ENCODE assay signal across 9 cellular contexts in the genomic region with DNA sequence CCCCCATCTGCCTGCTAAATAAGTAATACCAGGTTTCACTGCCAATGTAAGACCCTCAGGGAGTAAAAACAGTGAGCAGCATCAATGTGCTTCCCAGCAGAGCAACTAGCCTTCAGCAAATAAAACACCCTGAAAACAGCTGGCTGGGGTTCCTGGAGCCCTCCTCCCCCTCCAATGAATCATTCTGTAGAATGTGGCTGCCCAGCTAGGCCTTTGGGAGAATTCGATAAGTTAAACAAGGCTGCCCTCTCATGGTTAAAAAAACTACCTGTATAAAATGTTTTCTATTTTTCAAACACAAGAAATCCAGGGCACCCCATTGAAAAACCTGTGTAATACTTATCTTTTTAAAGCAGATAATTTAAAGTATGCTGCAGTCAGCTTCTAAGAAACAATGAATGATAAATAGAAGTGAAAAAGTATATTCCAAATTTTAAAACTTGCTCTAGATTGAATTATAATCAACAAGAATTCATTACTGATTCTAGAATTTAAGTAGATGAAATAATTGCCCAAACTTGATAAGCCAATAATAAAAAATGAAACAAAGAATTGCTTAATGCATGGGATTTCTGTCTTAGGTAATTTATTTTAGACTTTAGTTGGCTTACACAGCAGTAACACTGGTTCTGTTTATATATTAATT. TPM values are rescaled to one million over a fixed set of nuclear protein-coding genes. Genes with fewer than 3 reads are reported as not detected.
DNase-seq lines count a peak whose midpoint lies in the region; ATAC-seq, FAIRE-seq and TF ChIP-seq lines count a peak whose summit lies in the region.
"Had no signal": no experiment of that assay in that cellular context is flagged by ENCODE, and none has a peak within 500 bp of the region (broad histone marks: within the 10 kb centered on the region; RNA-seq: fewer than 3 reads in every experiment).

No MANE protein-coding gene starts in this region.

- ATAC-seq in GM21367 (IDR thresholded peaks at IDR 0.05; ENCODE audit: unreplicated experiment) = no peak
- ATAC-seq in naive thymus-derived CD4-positive, alpha-beta T cell = no peak

- no peak for TF ChIP-seq CTCF in CD14-positive monocyte (IDR thresholded peaks at IDR 0.05)

- H3K4me1 ChIP-seq in naive thymus-derived CD4-positive, alpha-beta T cell (ENCODE audit: control insufficient read depth in 2 of 2, insufficient read depth in 2 of 2, low read length in 2 of 2) = no peaks in the 10 kb centered on the region

- peak; percentile 80 for FAIRE-seq in H54 (lab: Jason Lieb, UNC)

- H3K27me3 ChIP-seq in naive thymus-derived CD4-positive, alpha-beta T cell (ENCODE audit: control insufficient read depth in 2 of 2, insufficient read depth in 2 of 2, low read length in 2 of 2) = no peaks in the 10 kb centered on the region

- H3K4me1 Mint-ChIP-seq in CD14-positive monocyte = no peaks in the 10 kb centered on the region
- peaks cover 0 to 2% (median 0%) of the 10 kb centered on the region in 7 donors for H3K4me1 Mint-ChIP-seq in naive thymus-derived CD4-positive, alpha-beta T cell

- no peaks in the 10 kb centered on the region for H3K9me3 Mint-ChIP-seq in CD14-positive monocyte
- no peaks in the 10 kb centered on the region for H3K9me3 Mint-ChIP-seq in naive thymus-derived CD4-positive, alpha-beta T cell

- H3K4me3 Mint-ChIP-seq in CD14-positive monocyte = no peak overlapping the region
- no peak overlapping the region for H3K4me3 Mint-ChIP-seq in naive thymus-derived CD4-positive, alpha-beta T cell

- H3K27ac Mint-ChIP-seq in CD14-positive monocyte = no peak overlapping the region
- no peak overlapping the region for H3K27ac Mint-ChIP-seq in naive thymus-derived CD4-positive, alpha-beta T cell

- H3K36me3 ChIP-seq in naive thymus-derived CD4-positive, alpha-beta T cell (ENCODE audit: control insufficient read depth in 2 of 3, insufficient read depth in 3 of 3, low read length in 3 of 3) = no peaks in the 10 kb centered on the region

- intact Hi-C loops in CD14-positive monocyte (cut with micrococcal nuclease) = no loop called here
- intact Hi-C loops in naive thymus-derived CD4-positive, alpha-beta T cell (cut with micrococcal nuclease) = no loop called here

- POLR2A ChIA-PET in naive thymus-derived CD4-positive, alpha-beta T cell (lab: Charles Lee) = no interaction called here

- H3K36me3 Mint-ChIP-seq in CD14-positive monocyte = no peaks in the 10 kb centered on the region
- H3K36me3 Mint-ChIP-seq in naive thymus-derived CD4-positive, alpha-beta T cell = no peaks in the 10 kb centered on the region

- DNase-seq in AML-193 (lab: John Stamatoyannopoulos, UW) (peak; percentile 34 to 38), H54 (ENCODE audit: insufficient read length, low spot score) (peak; percentile 74), NCI-H2196 (lab: John Stamatoyannopoulos, UW; ENCODE audit: unreplicated experiment) (peak; percentile 54), amniotic epithelial cell (ENCODE audit: low read depth) (peak; percentile 67), inferior parietal cortex (ENCODE audit: extremely low spot score) (peak; percentile 72), CD14-positive monocyte (ENCODE audit: low spot score) (no peak)
- no peak for DNase-seq in naive thymus-derived CD4-positive, alpha-beta T cell

- H3K9me3 ChIP-seq in naive thymus-derived CD4-positive, alpha-beta T cell (ENCODE audit: control insufficient read depth in 2 of 3, low read length in 3 of 3) = no peaks in the 10 kb centered on the region

- peaks cover 0 to 5% (median 2%) of the 10 kb centered on the region in 3 donors for H3K27me3 Mint-ChIP-seq in CD14-positive monocyte (ENCODE audit: low read depth in 3 of 3)
- H3K27me3 Mint-ChIP-seq in naive thymus-derived CD4-positive, alpha-beta T cell = peaks cover 7 to 28% (median 12%) of the 10 kb centered on the region in 5 donors

- TF ChIP-seq POLR2A in H54 (IDR thresholded peaks at IDR 0.05; ENCODE audit: low read depth, low read length) = no peak

- H3K27ac ChIP-seq in naive thymus-derived CD4-positive, alpha-beta T cell (ENCODE audit: low read depth, low read length) = no peak overlapping the region
- H3K27ac ChIP-seq: epithelial cell of prostate had no signal

- CTCF ChIA-PET in naive thymus-derived CD4-positive, alpha-beta T cell (lab: Charles Lee) = no interaction called here

- H3K4me3 ChIP-seq in naive thymus-derived CD4-positive, alpha-beta T cell (ENCODE audit: low read length) = no peak overlapping the region

RNA-seq across cellular contexts. Expression of a gene that starts 9.4 kb away (rescaled TPM):
- not detected for polyA plus RNA-seq in CD14-positive monocyte
- total RNA-seq in naive thymus-derived CD4-positive, alpha-beta T cell = under 1 TPM in 1 of 5 experiments, not detected in 4; 0.19 TPM
- polyA plus RNA-seq in naive thymus-derived CD4-positive, alpha-beta T cell = not detected

Comparison
In these comparisons a context has a peak if more than half of its experiments do, and no peak if none do; other contexts are left out.
1. DNase-seq: peak in AML-193 (2 of 2), H54 (single experiment), NCI-H2196 (single experiment), amniotic epithelial cell (single experiment) and inferior parietal cortex (single experiment); none in CD14-positive monocyte (single experiment) and naive thymus-derived CD4-positive, alpha-beta T cell (0 of 9).